Comparison of ENCODE assay signal across 34 cellular contexts in the genomic region with DNA sequence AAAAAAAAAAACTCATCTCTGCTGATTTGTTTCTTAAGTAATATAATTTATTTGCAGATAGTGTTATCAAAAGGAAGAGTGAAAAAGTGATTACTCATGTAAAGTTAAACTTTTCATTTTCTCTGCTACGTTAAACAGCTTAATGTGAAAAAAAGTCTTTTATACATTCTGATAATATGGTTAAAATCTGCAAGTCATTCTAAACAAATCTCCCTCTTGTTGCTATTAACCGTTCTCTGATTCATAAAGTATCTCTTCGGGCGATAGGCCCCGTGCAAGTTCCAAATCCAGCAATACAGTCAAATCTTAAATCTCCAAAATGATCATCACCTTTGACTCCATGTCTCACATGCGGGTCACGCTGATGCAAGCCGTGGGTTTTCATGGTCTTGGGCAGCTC.
"Had no signal": no experiment of that assay in that cellular context is flagged by ENCODE, and none has a peak within 500 bp of the region (broad histone marks: within the 10 kb centered on the region; RNA-seq: fewer than 3 reads in every experiment).

No MANE protein-coding gene starts in this region.

- H3K36me3 ChIP-seq: adrenal gland, esophagus muscularis mucosa, gastrocnemius medialis, heart left ventricle, WERI-Rb-1 had no signal

- H3K4me3 ChIP-seq: adrenal gland, body of pancreas, esophagus muscularis mucosa, gastrocnemius medialis, heart left ventricle had no signal

- H3K9me3 Mint-ChIP-seq: activated B cell treated with CpG ODN at 0.5 μM for 24 hours; activated CD4-positive, alpha-beta memory T cell treated with anti-CD3 and anti-CD28 coated beads for 36 hours; activated naive CD8-positive, alpha-beta T cell treated with anti-CD3 and anti-CD28 coated beads, Interleukin-2, amount 50 U/mL, for 24 hours had no signal

- H3K4me1 ChIP-seq: adrenal gland, body of pancreas, esophagus muscularis mucosa, foreskin keratinocyte, gastrocnemius medialis, heart left ventricle had no signal

- DNase-seq: activated B cell treated with CpG ODN at 0.5 μM for 24 hours; activated CD4-positive, alpha-beta memory T cell treated with anti-CD3 and anti-CD28 coated beads for 36 hours; activated CD4-positive, alpha-beta T cell treated with anti-CD3 and anti-CD28 coated beads, Interleukin-2, amount 10 ng/mL, durations not matched to agents 24 days and 14 days; activated CD8-positive, alpha-beta memory T cell treated with anti-CD3 and anti-CD28 coated beads, Interleukin-2, amount 50 U/mL, for 48 hours; activated gamma-delta T cell; activated naive CD4-positive, alpha-beta T cell; activated naive CD4-positive, alpha-beta T cell treated with anti-CD3 and anti-CD28 coated beads, Interleukin-2, amount 50 U/mL, for 16 hours; activated naive CD8-positive, alpha-beta T cell treated with anti-CD3 and anti-CD28 coated beads for 36 hours; activated naive CD8-positive, alpha-beta T cell treated with anti-CD3 and anti-CD28 coated beads, Interleukin-2, amount 50 U/mL, for 24 hours; activated T-cell treated with anti-CD3 and anti-CD28 coated beads for 4 hours; activated T-cell treated with anti-CD3 and anti-CD28 coated beads, Interleukin-2, amount 50 U/mL, for 24 hours; activated T-cell treated with anti-CD3 and anti-CD28 coated beads, Interleukin-2, amount 50 U/mL, for 72 hours; adrenal gland; amygdala; aorta; body of pancreas; caudate nucleus; cortex of kidney; dermis blood vessel endothelial cell; effector CD4-positive, alpha-beta T cell; effector memory CD8-positive, alpha-beta T cell; erythroblast; foreskin keratinocyte; gastrocnemius medialis; glutamatergic neuron; heart left ventricle; T-helper 1 cell; T-helper 17 cell; T1000; WERI-Rb-1 had no signal

- H3K4me3 Mint-ChIP-seq: activated B cell treated with CpG ODN at 0.5 μM for 24 hours; activated CD4-positive, alpha-beta memory T cell treated with anti-CD3 and anti-CD28 coated beads for 36 hours; activated CD4-positive, alpha-beta T cell treated with anti-CD3 and anti-CD28 coated beads, Interleukin-2, amount 10 ng/mL, durations not matched to agents 24 days and 14 days; activated naive CD8-positive, alpha-beta T cell treated with anti-CD3 and anti-CD28 coated beads for 36 hours; activated naive CD8-positive, alpha-beta T cell treated with anti-CD3 and anti-CD28 coated beads, Interleukin-2, amount 50 U/mL, for 24 hours; activated T-cell treated with anti-CD3 and anti-CD28 coated beads, Interleukin-2, amount 50 U/mL, for 24 hours; activated T-cell treated with anti-CD3 and anti-CD28 coated beads, Interleukin-2, amount 50 U/mL, for 72 hours; effector memory CD8-positive, alpha-beta T cell; T-helper 17 cell; T-helper 2 cell treated with Interferon-gamma antibody and Interleukin-4, amounts not matched to agents 5 μg/mL and 100 μg/mL, for 36 hours had no signal

- ATAC-seq: activated CD4-positive, CD25-positive, alpha-beta regulatory T cell treated with anti-CD3 and anti-CD28 coated beads, Interleukin-2, amount 50 U/mL, for 24 hours; activated naive CD8-positive, alpha-beta T cell treated with anti-CD3 and anti-CD28 coated beads, Interleukin-2, amount 50 U/mL, for 24 hours; activated T-cell treated with anti-CD3 and anti-CD28 coated beads, Interleukin-2, amount 50 U/mL, for 72 hours; body of pancreas; effector memory CD8-positive, alpha-beta T cell; foreskin keratinocyte; gastrocnemius medialis; heart left ventricle; T-helper 17 cell had no signal

- H3K4me1 Mint-ChIP-seq: activated B cell treated with CpG ODN at 0.5 μM for 24 hours; activated CD4-positive, alpha-beta T cell treated with anti-CD3 and anti-CD28 coated beads, Interleukin-2, amount 10 ng/mL, durations not matched to agents 24 days and 14 days; activated naive CD8-positive, alpha-beta T cell treated with anti-CD3 and anti-CD28 coated beads for 36 hours; activated naive CD8-positive, alpha-beta T cell treated with anti-CD3 and anti-CD28 coated beads, Interleukin-2, amount 50 U/mL, for 24 hours; T-helper 17 cell had no signal

- H3K27ac ChIP-seq: adrenal gland, body of pancreas, esophagus muscularis mucosa, foreskin keratinocyte, gastrocnemius medialis, heart left ventricle, WERI-Rb-1 had no signal

- FAIRE-seq: colon had no signal

- H3K9me3 ChIP-seq: adrenal gland, body of pancreas, esophagus muscularis mucosa, gastrocnemius medialis, heart left ventricle had no signal

- H3K27me3 Mint-ChIP-seq: activated B cell treated with CpG ODN at 0.5 μM for 24 hours; activated CD4-positive, alpha-beta memory T cell treated with anti-CD3 and anti-CD28 coated beads for 36 hours; activated CD4-positive, alpha-beta T cell treated with anti-CD3 and anti-CD28 coated beads, Interleukin-2, amount 10 ng/mL, durations not matched to agents 24 days and 14 days; activated naive CD8-positive, alpha-beta T cell treated with anti-CD3 and anti-CD28 coated beads for 36 hours; activated naive CD8-positive, alpha-beta T cell treated with anti-CD3 and anti-CD28 coated beads, Interleukin-2, amount 50 U/mL, for 24 hours; activated T-cell treated with anti-CD3 and anti-CD28 coated beads, Interleukin-2, amount 50 U/mL, for 24 hours; effector memory CD8-positive, alpha-beta T cell; T-helper 17 cell had no signal

- H3K36me3 Mint-ChIP-seq: activated CD4-positive, alpha-beta memory T cell treated with anti-CD3 and anti-CD28 coated beads for 36 hours; activated naive CD8-positive, alpha-beta T cell treated with anti-CD3 and anti-CD28 coated beads for 36 hours had no signal

- H3K27ac Mint-ChIP-seq: activated B cell treated with CpG ODN at 0.5 μM for 24 hours; activated CD4-positive, alpha-beta memory T cell treated with anti-CD3 and anti-CD28 coated beads for 36 hours; activated CD4-positive, alpha-beta T cell treated with anti-CD3 and anti-CD28 coated beads, Interleukin-2, amount 10 ng/mL, durations not matched to agents 24 days and 14 days; activated naive CD8-positive, alpha-beta T cell treated with anti-CD3 and anti-CD28 coated beads for 36 hours; activated naive CD8-positive, alpha-beta T cell treated with anti-CD3 and anti-CD28 coated beads, Interleukin-2, amount 50 U/mL, for 24 hours; activated T-cell treated with anti-CD3 and anti-CD28 coated beads, Interleukin-2, amount 50 U/mL, for 24 hours; activated T-cell treated with anti-CD3 and anti-CD28 coated beads, Interleukin-2, amount 50 U/mL, for 72 hours; effector memory CD8-positive, alpha-beta T cell; T-helper 17 cell; T-helper 2 cell treated with Interferon-gamma antibody and Interleukin-4, amounts not matched to agents 5 μg/mL and 100 μg/mL, for 36 hours had no signal

- H3K27me3 ChIP-seq: adrenal gland, body of pancreas, esophagus muscularis mucosa, foreskin keratinocyte, gastrocnemius medialis, heart left ventricle had no signal
